ENCODE assay signal across 1 cellular context in genomic region chr9:91994422-91994821, GRCh38.
TF ChIP-seq lines count a peak whose summit lies in the region.

No MANE protein-coding gene starts in this region.

TF ChIP-seq in SK-N-SH treated with all-trans-retinoic acid at 6 μM for 48 hours, 23 proteins besides CTCF, POLR2A, EP300 and RAD21 (continued from another document):
- TF ChIP-seq CREB5 (CRISPR knock-in tag; IDR thresholded peaks at IDR 0.05; ENCODE audit: low read depth) (no peak), CSRNP3 (CRISPR knock-in tag; IDR thresholded peaks at IDR 0.05) (no peak), ZNF565 (CRISPR knock-in tag; conservative IDR thresholded peaks at IDR 0.05; ENCODE audit: low read depth) (no peak), BACH2 (CRISPR knock-in tag; IDR thresholded peaks at IDR 0.05; ENCODE audit: borderline replicate concordance) (no peak), ZC3H10 (CRISPR knock-in tag; IDR thresholded peaks at IDR 0.05) (no peak), ESRRG (CRISPR knock-in tag; IDR thresholded peaks at IDR 0.05) (no peak), ISL1 (CRISPR knock-in tag; IDR thresholded peaks at IDR 0.05) (no peak), TOX (CRISPR knock-in tag; IDR thresholded peaks at IDR 0.05; ENCODE audit: borderline replicate concordance) (no peak), TCF4 (CRISPR knock-in tag; IDR thresholded peaks at IDR 0.05; ENCODE audit: borderline replicate concordance) (no peak)
